In the genomic region with DNA sequence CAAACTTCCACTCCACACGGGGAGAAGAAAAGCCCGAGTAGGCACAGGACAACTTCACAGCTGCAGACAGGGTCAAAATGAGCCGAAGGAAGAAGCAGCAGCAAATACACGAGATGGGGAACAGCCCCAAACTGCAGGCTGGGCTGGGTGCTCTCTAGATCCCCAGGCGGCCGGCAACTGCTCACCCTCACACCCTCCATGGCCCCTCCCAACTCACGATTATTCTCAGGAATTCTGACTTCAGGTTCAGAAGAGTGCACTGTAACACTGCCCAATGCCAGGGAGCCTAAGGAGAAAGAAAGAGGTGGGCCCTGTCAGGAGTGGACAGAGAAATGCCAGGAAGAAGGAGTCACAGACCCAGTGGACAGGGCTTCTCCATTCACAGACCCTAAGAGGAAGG, we compare ENCODE assay signal across 1 cellular context.
TF ChIP-seq lines count a peak whose summit lies in the region.

No MANE protein-coding gene starts in this region.

TF ChIP-seq in GM23338, 12 proteins besides CTCF, POLR2A, EP300 and RAD21:
- TF ChIP-seq ETS1 (IDR thresholded peaks at IDR 0.05) (no peak), JUNB (IDR thresholded peaks at IDR 0.05; ENCODE audit: unreplicated experiment) (no peak), ZNF114 (CRISPR knock-in tag; IDR thresholded peaks at IDR 0.05) (no peak), EZH2 (IDR thresholded peaks at IDR 0.05; ENCODE audit: low read depth, unreplicated experiment) (no peak), NANOG (IDR thresholded peaks at IDR 0.05; ENCODE audit: borderline replicate concordance) (no peak), STAT1 (IDR thresholded peaks at IDR 0.05; ENCODE audit: unreplicated experiment) (no peak), CREB1 (CRISPR knock-in tag; IDR thresholded peaks at IDR 0.05; ENCODE audit: low read depth) (no peak), EZH2phosphoT487 (IDR thresholded peaks at IDR 0.05; ENCODE audit: unreplicated experiment) (no peak), POLR2AphosphoS5 (IDR thresholded peaks at IDR 0.05; ENCODE audit: low read depth) (no peak), ZNF331 (CRISPR knock-in tag; IDR thresholded peaks at IDR 0.05; ENCODE audit: low read depth) (no peak)
- TF ChIP-seq, protein P1, sequence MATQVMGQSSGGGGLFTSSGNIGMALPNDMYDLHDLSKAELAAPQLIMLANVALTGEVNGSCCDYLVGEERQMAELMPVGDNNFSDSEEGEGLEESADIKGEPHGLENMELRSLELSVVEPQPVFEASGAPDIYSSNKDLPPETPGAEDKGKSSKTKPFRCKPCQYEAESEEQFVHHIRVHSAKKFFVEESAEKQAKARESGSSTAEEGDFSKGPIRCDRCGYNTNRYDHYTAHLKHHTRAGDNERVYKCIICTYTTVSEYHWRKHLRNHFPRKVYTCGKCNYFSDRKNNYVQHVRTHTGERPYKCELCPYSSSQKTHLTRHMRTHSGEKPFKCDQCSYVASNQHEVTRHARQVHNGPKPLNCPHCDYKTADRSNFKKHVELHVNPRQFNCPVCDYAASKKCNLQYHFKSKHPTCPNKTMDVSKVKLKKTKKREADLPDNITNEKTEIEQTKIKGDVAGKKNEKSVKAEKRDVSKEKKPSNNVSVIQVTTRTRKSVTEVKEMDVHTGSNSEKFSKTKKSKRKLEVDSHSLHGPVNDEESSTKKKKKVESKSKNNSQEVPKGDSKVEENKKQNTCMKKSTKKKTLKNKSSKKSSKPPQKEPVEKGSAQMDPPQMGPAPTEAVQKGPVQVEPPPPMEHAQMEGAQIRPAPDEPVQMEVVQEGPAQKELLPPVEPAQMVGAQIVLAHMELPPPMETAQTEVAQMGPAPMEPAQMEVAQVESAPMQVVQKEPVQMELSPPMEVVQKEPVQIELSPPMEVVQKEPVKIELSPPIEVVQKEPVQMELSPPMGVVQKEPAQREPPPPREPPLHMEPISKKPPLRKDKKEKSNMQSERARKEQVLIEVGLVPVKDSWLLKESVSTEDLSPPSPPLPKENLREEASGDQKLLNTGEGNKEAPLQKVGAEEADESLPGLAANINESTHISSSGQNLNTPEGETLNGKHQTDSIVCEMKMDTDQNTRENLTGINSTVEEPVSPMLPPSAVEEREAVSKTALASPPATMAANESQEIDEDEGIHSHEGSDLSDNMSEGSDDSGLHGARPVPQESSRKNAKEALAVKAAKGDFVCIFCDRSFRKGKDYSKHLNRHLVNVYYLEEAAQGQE (IDR thresholded peaks at IDR 0.05; ENCODE audit: unreplicated experiment) = no peak
- TF ChIP-seq, protein P2, sequence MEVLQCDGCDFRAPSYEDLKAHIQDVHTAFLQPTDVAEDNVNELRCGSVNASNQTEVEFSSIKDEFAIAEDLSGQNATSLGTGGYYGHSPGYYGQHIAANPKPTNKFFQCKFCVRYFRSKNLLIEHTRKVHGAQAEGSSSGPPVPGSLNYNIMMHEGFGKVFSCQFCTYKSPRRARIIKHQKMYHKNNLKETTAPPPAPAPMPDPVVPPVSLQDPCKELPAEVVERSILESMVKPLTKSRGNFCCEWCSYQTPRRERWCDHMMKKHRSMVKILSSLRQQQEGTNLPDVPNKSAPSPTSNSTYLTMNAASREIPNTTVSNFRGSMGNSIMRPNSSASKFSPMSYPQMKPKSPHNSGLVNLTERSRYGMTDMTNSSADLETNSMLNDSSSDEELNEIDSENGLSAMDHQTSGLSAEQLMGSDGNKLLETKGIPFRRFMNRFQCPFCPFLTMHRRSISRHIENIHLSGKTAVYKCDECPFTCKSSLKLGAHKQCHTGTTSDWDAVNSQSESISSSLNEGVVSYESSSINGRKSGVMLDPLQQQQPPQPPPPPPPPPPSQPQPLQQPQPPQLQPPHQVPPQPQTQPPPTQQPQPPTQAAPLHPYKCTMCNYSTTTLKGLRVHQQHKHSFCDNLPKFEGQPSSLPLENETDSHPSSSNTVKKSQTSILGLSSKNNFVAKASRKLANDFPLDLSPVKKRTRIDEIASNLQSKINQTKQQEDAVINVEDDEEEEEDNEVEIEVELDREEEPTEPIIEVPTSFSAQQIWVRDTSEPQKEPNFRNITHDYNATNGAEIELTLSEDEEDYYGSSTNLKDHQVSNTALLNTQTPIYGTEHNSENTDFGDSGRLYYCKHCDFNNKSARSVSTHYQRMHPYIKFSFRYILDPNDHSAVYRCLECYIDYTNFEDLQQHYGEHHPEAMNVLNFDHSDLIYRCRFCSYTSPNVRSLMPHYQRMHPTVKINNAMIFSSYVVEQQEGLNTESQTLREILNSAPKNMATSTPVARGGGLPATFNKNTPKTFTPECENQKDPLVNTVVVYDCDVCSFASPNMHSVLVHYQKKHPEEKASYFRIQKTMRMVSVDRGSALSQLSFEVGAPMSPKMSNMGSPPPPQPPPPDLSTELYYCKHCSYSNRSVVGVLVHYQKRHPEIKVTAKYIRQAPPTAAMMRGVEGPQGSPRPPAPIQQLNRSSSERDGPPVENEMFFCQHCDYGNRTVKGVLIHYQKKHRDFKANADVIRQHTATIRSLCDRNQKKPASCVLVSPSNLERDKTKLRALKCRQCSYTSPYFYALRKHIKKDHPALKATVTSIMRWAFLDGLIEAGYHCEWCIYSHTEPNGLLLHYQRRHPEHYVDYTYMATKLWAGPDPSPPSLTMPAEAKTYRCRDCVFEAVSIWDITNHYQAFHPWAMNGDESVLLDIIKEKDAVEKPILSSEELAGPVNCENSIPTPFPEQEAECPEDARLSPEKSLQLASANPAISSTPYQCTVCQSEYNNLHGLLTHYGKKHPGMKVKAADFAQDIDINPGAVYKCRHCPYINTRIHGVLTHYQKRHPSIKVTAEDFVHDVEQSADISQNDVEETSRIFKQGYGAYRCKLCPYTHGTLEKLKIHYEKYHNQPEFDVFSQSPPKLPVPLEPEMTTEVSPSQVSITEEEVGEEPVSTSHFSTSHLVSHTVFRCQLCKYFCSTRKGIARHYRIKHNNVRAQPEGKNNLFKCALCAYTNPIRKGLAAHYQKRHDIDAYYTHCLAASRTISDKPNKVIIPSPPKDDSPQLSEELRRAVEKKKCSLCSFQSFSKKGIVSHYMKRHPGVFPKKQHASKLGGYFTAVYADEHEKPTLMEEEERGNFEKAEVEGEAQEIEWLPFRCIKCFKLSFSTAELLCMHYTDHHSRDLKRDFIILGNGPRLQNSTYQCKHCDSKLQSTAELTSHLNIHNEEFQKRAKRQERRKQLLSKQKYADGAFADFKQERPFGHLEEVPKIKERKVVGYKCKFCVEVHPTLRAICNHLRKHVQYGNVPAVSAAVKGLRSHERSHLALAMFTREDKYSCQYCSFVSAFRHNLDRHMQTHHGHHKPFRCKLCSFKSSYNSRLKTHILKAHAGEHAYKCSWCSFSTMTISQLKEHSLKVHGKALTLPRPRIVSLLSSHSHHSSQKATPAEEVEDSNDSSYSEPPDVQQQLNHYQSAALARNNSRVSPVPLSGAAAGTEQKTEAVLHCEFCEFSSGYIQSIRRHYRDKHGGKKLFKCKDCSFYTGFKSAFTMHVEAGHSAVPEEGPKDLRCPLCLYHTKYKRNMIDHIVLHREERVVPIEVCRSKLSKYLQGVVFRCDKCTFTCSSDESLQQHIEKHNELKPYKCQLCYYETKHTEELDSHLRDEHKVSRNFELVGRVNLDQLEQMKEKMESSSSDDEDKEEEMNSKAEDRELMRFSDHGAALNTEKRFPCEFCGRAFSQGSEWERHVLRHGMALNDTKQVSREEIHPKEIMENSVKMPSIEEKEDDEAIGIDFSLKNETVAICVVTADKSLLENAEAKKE (CRISPR knock-in tag; IDR thresholded peaks at IDR 0.05) = no peak
